ENCODE assay signal across 1 cellular context in genomic region chr2:70088508-70089219, GRCh38.
A peak's percentile ranks its signal among the peaks of the same experiment; 100 is the strongest.
TF ChIP-seq lines count a peak whose summit lies in the region.

No MANE protein-coding gene starts in this region.

TF ChIP-seq in HepG2, 621 proteins besides CTCF, POLR2A, EP300 and RAD21 (continued from another document and continues in another):
- TF ChIP-seq KDM2A (CRISPR knock-in tag; IDR thresholded peaks at IDR 0.05; ENCODE audit: borderline replicate concordance, low read depth) (0 out of 2 replicates have a peak, but pooled peaks have one; percentile 13), ZFX (CRISPR knock-in tag; IDR thresholded peaks at IDR 0.05; ENCODE audit: low read depth) (no peak), ZNF280B (CRISPR knock-in tag; IDR thresholded peaks at IDR 0.05; ENCODE audit: borderline replicate concordance) (no peak), CCAR2 (optimal IDR thresholded peaks at IDR 0.05; ENCODE audit: low read depth, low read length) (no peak), ZNF704 (CRISPR knock-in tag; IDR thresholded peaks at IDR 0.05; ENCODE audit: borderline replicate concordance) (no peak), MYC (CRISPR knock-in tag; IDR thresholded peaks at IDR 0.05; ENCODE audit: borderline replicate concordance) (no peak; the same call in 1 of the 2 replicates), ZNF530 (CRISPR knock-in tag; IDR thresholded peaks at IDR 0.05; ENCODE audit: low read depth) (no peak), SAFB2 (CRISPR knock-in tag; IDR thresholded peaks at IDR 0.05; ENCODE audit: borderline replicate concordance, low read depth) (0 out of 2 replicates have a peak, but pooled peaks have one; percentile 55), EHMT2 (IDR thresholded peaks at IDR 0.05; ENCODE audit: borderline replicate concordance, low read depth, low read length) (no peak), RBAK (CRISPR knock-in tag; IDR thresholded peaks at IDR 0.05) (no peak), ZNF788 (CRISPR knock-in tag; IDR thresholded peaks at IDR 0.05; ENCODE audit: borderline replicate concordance) (no peak), TOPORS (CRISPR knock-in tag; IDR thresholded peaks at IDR 0.05) (no peak), ZNF772 (CRISPR knock-in tag; IDR thresholded peaks at IDR 0.05) (peak; percentile 3; the same call in 1 of the 2 replicates), ZNF460 (CRISPR knock-in tag; IDR thresholded peaks at IDR 0.05; ENCODE audit: borderline replicate concordance) (no peak), KIAA2018 (CRISPR knock-in tag; IDR thresholded peaks at IDR 0.05; ENCODE audit: borderline replicate concordance) (0 out of 2 replicates have a peak, but pooled peaks have one; percentile 32), ZNF879 (CRISPR knock-in tag; IDR thresholded peaks at IDR 0.05) (no peak), ZNF44 (CRISPR knock-in tag; IDR thresholded peaks at IDR 0.05) (no peak), ARNTL (CRISPR knock-in tag; IDR thresholded peaks at IDR 0.05) (no peak; the same call in 1 of the 2 replicates), ZNF616 (CRISPR knock-in tag; IDR thresholded peaks at IDR 0.05; ENCODE audit: low read depth) (no peak), PHB2 (IDR thresholded peaks at IDR 0.05; ENCODE audit: partially characterized antibody) (no peak), ZBTB42 (CRISPR knock-in tag; IDR thresholded peaks at IDR 0.05) (no peak; the same call in 1 of the 2 replicates), ZNF816 (CRISPR knock-in tag; IDR thresholded peaks at IDR 0.05; ENCODE audit: borderline replicate concordance) (no peak), ZBTB44 (CRISPR knock-in tag; IDR thresholded peaks at IDR 0.05) (no peak), ZNF674 (CRISPR knock-in tag; IDR thresholded peaks at IDR 0.05; ENCODE audit: low read depth) (0 out of 2 replicates have a peak, but pooled peaks have one; percentile 34), ATM (IDR thresholded peaks at IDR 0.05; ENCODE audit: borderline replicate concordance) (no peak)
- TF ChIP-seq, protein P1, sequence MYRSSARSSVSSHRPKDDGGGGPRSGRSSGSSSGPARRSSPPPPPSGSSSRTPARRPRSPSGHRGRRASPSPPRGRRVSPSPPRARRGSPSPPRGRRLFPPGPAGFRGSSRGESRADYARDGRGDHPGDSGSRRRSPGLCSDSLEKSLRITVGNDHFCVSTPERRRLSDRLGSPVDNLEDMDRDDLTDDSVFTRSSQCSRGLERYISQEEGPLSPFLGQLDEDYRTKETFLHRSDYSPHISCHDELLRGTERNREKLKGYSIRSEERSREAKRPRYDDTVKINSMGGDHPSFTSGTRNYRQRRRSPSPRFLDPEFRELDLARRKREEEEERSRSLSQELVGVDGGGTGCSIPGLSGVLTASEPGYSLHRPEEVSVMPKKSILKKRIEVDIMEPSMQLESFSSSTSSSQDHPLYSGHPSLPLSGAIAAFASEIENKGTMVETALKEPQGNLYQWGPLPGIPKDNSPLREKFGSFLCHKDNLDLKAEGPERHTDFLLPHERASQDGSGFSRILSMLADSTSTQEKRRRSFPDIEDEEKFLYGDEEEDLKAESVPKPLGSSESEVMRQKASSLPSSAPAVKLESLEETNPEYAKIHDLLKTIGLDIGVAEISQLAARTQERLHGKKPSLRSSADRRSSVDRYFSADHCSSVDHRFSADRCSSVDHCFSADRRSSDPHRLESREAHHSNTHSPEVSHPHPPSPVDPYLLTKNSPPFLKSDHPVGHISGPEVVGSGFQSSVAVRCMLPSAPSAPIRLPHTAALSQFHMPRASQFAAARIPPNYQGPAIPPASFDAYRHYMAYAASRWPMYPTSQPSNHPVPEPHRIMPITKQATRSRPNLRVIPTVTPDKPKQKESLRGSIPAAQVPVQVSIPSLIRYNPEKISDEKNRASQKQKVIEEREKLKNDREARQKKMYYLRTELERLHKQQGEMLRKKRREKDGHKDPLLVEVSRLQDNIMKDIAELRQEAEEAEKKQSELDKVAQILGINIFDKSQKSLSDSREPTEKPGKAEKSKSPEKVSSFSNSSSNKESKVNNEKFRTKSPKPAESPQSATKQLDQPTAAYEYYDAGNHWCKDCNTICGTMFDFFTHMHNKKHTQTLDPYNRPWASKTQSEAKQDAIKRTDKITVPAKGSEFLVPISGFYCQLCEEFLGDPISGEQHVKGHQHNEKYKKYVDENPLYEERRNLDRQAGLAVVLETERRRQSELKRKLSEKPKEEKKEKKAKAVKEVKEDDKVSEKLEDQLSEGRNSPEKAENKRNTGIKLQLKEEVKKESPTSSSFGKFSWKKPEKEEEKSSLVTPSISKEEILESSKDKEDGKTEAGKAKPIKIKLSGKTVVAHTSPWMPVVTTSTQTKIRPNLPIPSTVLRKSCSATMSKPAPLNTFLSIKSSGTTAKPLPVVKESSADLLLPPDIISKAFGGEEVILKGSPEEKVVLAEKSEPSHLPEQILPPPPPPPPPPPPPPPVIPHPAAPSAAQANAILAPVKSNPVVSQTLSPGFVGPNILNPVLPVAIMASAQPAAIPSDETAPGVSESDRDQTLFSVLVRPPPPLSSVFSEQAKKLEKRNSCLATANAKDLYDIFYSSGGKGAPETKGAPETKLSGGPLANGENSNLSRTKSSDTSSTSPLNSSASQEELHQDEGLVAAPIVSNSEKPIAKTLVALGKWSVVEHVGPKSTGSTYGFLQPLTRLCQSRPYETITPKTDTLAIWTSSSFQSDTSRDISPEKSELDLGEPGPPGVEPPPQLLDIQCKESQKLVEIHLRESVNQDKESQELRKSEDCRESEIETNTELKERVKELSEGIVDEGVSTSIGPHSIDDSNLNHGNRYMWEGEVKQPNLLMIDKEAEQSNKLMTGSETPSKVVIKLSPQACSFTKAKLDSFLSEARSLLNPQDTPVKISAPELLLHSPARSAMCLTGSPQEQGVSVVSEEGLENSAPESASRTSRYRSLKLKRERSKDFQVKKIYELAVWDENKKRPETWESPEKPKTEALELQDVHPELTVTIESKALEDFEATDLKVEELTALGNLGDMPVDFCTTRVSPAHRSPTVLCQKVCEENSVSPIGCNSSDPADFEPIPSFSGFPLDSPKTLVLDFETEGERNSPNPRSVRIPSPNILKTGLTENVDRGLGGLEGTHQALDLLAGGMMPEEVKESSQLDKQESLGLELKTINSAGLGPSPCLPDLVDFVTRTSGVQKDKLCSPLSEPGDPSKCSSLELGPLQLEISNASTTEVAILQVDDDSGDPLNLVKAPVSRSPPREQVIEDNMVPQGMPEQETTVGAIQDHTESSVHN (CRISPR knock-in tag; IDR thresholded peaks at IDR 0.05), result no peak
- TF ChIP-seq, protein P2, sequence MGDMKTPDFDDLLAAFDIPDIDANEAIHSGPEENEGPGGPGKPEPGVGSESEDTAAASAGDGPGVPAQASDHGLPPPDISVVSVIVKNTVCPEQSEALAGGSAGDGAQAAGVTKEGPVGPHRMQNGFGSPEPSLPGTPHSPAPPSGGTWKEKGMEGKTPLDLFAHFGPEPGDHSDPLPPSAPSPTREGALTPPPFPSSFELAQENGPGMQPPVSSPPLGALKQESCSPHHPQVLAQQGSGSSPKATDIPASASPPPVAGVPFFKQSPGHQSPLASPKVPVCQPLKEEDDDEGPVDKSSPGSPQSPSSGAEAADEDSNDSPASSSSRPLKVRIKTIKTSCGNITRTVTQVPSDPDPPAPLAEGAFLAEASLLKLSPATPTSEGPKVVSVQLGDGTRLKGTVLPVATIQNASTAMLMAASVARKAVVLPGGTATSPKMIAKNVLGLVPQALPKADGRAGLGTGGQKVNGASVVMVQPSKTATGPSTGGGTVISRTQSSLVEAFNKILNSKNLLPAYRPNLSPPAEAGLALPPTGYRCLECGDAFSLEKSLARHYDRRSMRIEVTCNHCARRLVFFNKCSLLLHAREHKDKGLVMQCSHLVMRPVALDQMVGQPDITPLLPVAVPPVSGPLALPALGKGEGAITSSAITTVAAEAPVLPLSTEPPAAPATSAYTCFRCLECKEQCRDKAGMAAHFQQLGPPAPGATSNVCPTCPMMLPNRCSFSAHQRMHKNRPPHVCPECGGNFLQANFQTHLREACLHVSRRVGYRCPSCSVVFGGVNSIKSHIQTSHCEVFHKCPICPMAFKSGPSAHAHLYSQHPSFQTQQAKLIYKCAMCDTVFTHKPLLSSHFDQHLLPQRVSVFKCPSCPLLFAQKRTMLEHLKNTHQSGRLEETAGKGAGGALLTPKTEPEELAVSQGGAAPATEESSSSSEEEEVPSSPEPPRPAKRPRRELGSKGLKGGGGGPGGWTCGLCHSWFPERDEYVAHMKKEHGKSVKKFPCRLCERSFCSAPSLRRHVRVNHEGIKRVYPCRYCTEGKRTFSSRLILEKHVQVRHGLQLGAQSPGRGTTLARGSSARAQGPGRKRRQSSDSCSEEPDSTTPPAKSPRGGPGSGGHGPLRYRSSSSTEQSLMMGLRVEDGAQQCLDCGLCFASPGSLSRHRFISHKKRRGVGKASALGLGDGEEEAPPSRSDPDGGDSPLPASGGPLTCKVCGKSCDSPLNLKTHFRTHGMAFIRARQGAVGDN (CRISPR knock-in tag; IDR thresholded peaks at IDR 0.05), result peak; percentile 33; the same call in 1 of the 2 replicates
